Comparison of ENCODE assay signal across 8 cellular contexts in genomic region chr10:132452651-132453469, GRCh38. TPM values are rescaled to one million over a fixed set of nuclear protein-coding genes. Genes with fewer than 3 reads are reported as not detected.
DNase-seq lines count a peak whose midpoint lies in the region; ATAC-seq and TF ChIP-seq lines count a peak whose summit lies in the region.

No MANE protein-coding gene starts in this region.

- peaks cover 18% of the 10 kb centered on the region for H3K4me1 Mint-ChIP-seq in memory B cell

- H3K36me3 Mint-ChIP-seq in memory B cell, result no peaks in the 10 kb centered on the region

- H3K9me3 Mint-ChIP-seq in memory B cell, result no peaks in the 10 kb centered on the region

- peak overlapping the region in 52 of 59 donors; percentile 2 to 54 (median 32) for H3K4me3 ChIP-seq in dorsolateral prefrontal cortex

- peak overlapping the region in 26 of 59 donors; percentile 1 to 76 (median 42) for H3K27ac ChIP-seq in dorsolateral prefrontal cortex

- H3K4me3 Mint-ChIP-seq in memory B cell, result peak overlapping the region; percentile 21

- peak; percentile 98 for DNase-seq in AG08396 (ENCODE audit: low spot score)
- DNase-seq in NCI-H460 (ENCODE audit: extremely low read depth, low read depth), result peak; percentile 52
- peak; percentile 84 for DNase-seq in activated CD4-positive, alpha-beta T cell treated with anti-CD3 and anti-CD28 coated beads, Interleukin-2, amount 50 U/mL, for 4 hours
- peak in 6 of 10 donors; percentile 31 to 79 (median 50) for DNase-seq in dorsolateral prefrontal cortex
- DNase-seq in memory B cell (ENCODE audit: low spot score in 2 of 2), result peak; percentile 94 to 99
- peak; percentile 80 for DNase-seq in stimulated activated CD8-positive, alpha-beta memory T cell treated with anti-CD3 and anti-CD28 coated beads, Interleukin-12 subunit alpha, Interleukin-12 subunit beta, amount 100 ng/mL, for 1 hour (ENCODE audit: low read depth)

- H3K27ac Mint-ChIP-seq in memory B cell, result peak overlapping the region; percentile 88

- intact Hi-C loops in dorsolateral prefrontal cortex (cut with DNase I), result loop anchor here (1.0 to 10.0 kb wide), 4 partner anchors 64 to 272 kb away; no protein-coding TSS in a partner anchor

- no peaks in the 10 kb centered on the region for H3K27me3 ChIP-seq in dorsolateral prefrontal cortex

- TF ChIP-seq CTCF in dorsolateral prefrontal cortex (IDR thresholded peaks at IDR 0.05 in 54 of 56, conservative IDR thresholded peaks at IDR 0.05 in 2 of 56; ENCODE audit: low read depth in 1 of 56, partially characterized antibody in 56 of 56), result peak; percentile 72 to 98 (median 92)

- no peaks in the 10 kb centered on the region for H3K27me3 Mint-ChIP-seq in memory B cell

- ATAC-seq in GM18867 (IDR thresholded peaks at IDR 0.05; ENCODE audit: unreplicated experiment) (peak; percentile 73), HG03103 (IDR thresholded peaks at IDR 0.05; ENCODE audit: low read depth, unreplicated experiment) (peak; percentile 78), memory B cell (ENCODE audit: low read depth) (peak; percentile 92)

RNA-seq across cellular contexts. Expression of gene PWWP2B, which starts 55.9 kb away (rescaled TPM):
- 18.6 and 21.8 TPM in 2 replicates for total RNA-seq in NCI-H460 (2014; rRNA removed; shearing (Covaris generic))
- 23.8 and 36.3 TPM in 2 replicates for polyA plus RNA-seq in NCI-H460 (2014; cell fraction: nucleus; rRNA removed)
- total RNA-seq in dorsolateral prefrontal cortex, result 10 to 100 TPM in 118 of 120 experiments, 1 to 10 TPM in 2; 7.7 to 28.3 (median 17.8) TPM
